1 cellular context compared by ENCODE assay signal in genomic region chr6:28774292-28775051, GRCh38.
TF ChIP-seq lines count a peak whose summit lies in the region.

No MANE protein-coding gene starts in this region.

TF ChIP-seq in H1, 55 proteins besides CTCF, POLR2A, EP300 and RAD21:
- peak; percentile 85 for TF ChIP-seq CBX8 (IDR thresholded peaks at IDR 0.05; ENCODE audit: borderline replicate concordance, low read depth, low read length)
- TF ChIP-seq SUZ12 (IDR thresholded peaks at IDR 0.05; ENCODE audit: low read length) = peak; percentile 77
- TF ChIP-seq RBBP5 (IDR thresholded peaks at IDR 0.05; ENCODE audit: borderline replicate concordance, low read depth, low read length) = no peak
- peak; percentile 97 for TF ChIP-seq RNF2 (IDR thresholded peaks at IDR 0.05; ENCODE audit: borderline replicate concordance, low read depth, low read length, missing control alignments, poor library complexity, severe bottlenecking)
